ENCODE assay signal across 15 cellular contexts in the genomic region with DNA sequence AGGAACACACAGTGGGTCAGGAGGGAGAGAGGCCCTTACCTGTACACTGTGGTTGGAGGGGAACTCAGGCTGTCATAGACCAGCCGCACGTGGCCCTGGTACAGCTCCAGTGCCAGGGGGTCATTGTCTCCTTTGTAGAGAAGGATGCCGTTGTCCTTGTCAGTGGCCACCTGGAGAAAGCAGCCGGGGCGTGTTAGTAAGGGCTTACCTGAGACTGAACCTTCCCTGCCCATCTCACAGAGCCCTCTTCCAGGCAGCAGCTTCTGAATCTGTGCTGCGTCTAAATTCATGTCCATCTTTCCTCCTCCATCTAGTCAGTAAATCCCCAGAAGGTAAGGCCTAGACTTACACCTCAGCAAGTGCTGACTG.
"Had no signal": no experiment of that assay in that cellular context is flagged by ENCODE, and none has a peak within 500 bp of the region (broad histone marks: within the 10 kb centered on the region; RNA-seq: fewer than 3 reads in every experiment).

No MANE protein-coding gene starts in this region.

- H3K4me2 ChIP-seq: hepatocyte had no signal

- H3K27ac Mint-ChIP-seq: activated naive CD4-positive, alpha-beta T cell treated with anti-CD3 and anti-CD28 coated beads for 36 hours; brain; type B pancreatic cell had no signal

- H3K4me3 Mint-ChIP-seq: brain, type B pancreatic cell had no signal

- H3K27me3 ChIP-seq: hepatocyte, ovary had no signal

- H3K79me2 ChIP-seq: hepatocyte had no signal

- DNase-seq: amygdala, erythroblast, kidney, left ventricle myocardium superior, mesendoderm, ovary, retina, SIG-M5, substantia nigra, T1000 had no signal

- H3K27ac ChIP-seq: hepatocyte, ovary, VCaP had no signal

- H3K27me3 Mint-ChIP-seq: brain, type B pancreatic cell had no signal

- H3K36me3 Mint-ChIP-seq: brain had no signal

- H3K36me3 ChIP-seq: ovary had no signal

- H3K9me3 ChIP-seq: ovary had no signal

- FAIRE-seq: kidney had no signal

- H3K4me1 Mint-ChIP-seq: brain had no signal

- ATAC-seq: left ventricle myocardium superior had no signal

- H2AFZ ChIP-seq: hepatocyte had no signal

- H3K9me3 Mint-ChIP-seq: brain, type B pancreatic cell had no signal

- H3K4me3 ChIP-seq: hepatocyte, ovary had no signal
